In the genomic region with DNA sequence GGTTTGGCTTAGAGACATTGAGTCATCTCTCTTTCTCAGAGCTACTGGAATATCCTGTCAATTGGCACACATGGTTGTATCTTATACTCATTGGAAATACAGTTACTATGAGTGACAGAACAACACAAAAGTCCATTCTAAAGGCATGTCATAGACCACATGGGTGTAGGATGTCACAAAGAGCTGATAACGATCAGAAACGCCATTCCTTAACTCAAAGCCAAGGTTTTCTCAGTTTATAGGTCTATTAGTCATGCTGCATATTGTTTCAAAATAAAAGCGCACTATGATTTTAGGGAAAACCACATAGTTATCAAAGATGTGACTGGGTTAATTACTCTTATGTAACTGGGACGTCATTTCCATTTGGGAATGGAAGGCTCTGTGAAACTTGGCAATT, we compare ENCODE assay signal across 1 cellular context.
TF ChIP-seq lines count a peak whose summit lies in the region.

No MANE protein-coding gene starts in this region.

TF ChIP-seq in HEK293, 187 proteins besides CTCF, POLR2A, EP300 and RAD21 (continued from another document and continues in another):
- TF ChIP-seq GLI4 (tag by site-specific recombination; IDR thresholded peaks at IDR 0.05), result no peak
- no peak for TF ChIP-seq MZF1 (tag by site-specific recombination; IDR thresholded peaks at IDR 0.05; ENCODE audit: borderline replicate concordance)
- TF ChIP-seq, protein P1, sequence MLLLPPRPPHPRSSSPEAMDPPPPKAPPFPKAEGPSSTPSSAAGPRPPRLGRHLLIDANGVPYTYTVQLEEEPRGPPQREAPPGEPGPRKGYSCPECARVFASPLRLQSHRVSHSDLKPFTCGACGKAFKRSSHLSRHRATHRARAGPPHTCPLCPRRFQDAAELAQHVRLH (tag by site-specific recombination; IDR thresholded peaks at IDR 0.05), result no peak
- 0 out of 2 replicates have a peak, but pooled peaks have one; percentile 35 for TF ChIP-seq ZNF558 (tag by site-specific recombination; IDR thresholded peaks at IDR 0.05)
- no peak for TF ChIP-seq ZNF341 (tag by site-specific recombination; IDR thresholded peaks at IDR 0.05; ENCODE audit: low read depth)
- TF ChIP-seq KLF10 (tag by site-specific recombination; IDR thresholded peaks at IDR 0.05), result no peak
- TF ChIP-seq, protein P2, sequence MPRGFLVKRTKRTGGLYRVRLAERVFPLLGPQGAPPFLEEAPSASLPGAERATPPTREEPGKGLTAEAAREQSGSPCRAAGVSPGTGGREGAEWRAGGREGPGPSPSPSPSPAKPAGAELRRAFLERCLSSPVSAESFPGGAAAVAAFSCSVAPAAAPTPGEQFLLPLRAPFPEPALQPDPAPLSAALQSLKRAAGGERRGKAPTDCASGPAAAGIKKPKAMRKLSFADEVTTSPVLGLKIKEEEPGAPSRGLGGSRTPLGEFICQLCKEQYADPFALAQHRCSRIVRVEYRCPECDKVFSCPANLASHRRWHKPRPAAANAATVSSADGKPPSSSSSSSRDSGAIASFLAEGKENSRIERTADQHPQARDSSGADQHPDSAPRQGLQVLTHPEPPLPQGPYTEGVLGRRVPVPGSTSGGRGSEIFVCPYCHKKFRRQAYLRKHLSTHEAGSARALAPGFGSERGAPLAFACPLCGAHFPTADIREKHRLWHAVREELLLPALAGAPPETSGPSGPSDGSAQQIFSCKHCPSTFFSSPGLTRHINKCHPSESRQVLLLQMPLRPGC (tag by site-specific recombination; IDR thresholded peaks at IDR 0.05), result peak; percentile 85
- TF ChIP-seq BCL11A (tag by site-specific recombination; IDR thresholded peaks at IDR 0.05; ENCODE audit: low read depth), result no peak
- TF ChIP-seq ZNF560 (tag by site-specific recombination; IDR thresholded peaks at IDR 0.05; ENCODE audit: borderline replicate concordance), result no peak
- TF ChIP-seq ZNF473 (tag by site-specific recombination; IDR thresholded peaks at IDR 0.05), result no peak
- TF ChIP-seq RBAK (tag by site-specific recombination; IDR thresholded peaks at IDR 0.05), result no peak
- TF ChIP-seq ZNF701 (tag by site-specific recombination; IDR thresholded peaks at IDR 0.05), result no peak
- TF ChIP-seq, protein P3, sequence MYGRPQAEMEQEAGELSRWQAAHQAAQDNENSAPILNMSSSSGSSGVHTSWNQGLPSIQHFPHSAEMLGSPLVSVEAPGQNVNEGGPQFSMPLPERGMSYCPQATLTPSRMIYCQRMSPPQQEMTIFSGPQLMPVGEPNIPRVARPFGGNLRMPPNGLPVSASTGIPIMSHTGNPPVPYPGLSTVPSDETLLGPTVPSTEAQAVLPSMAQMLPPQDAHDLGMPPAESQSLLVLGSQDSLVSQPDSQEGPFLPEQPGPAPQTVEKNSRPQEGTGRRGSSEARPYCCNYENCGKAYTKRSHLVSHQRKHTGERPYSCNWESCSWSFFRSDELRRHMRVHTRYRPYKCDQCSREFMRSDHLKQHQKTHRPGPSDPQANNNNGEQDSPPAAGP (tag by site-specific recombination; IDR thresholded peaks at IDR 0.05), result no peak
- TF ChIP-seq ZFP41 (tag by site-specific recombination; IDR thresholded peaks at IDR 0.05; ENCODE audit: borderline replicate concordance), result no peak
- TF ChIP-seq SP3 (tag by site-specific recombination; IDR thresholded peaks at IDR 0.05), result peak; percentile 33
- TF ChIP-seq ZNF391 (tag by site-specific recombination; IDR thresholded peaks at IDR 0.05; ENCODE audit: borderline replicate concordance, low read depth), result no peak
- TF ChIP-seq ZNF433 (tag by site-specific recombination; IDR thresholded peaks at IDR 0.05; ENCODE audit: low read depth), result no peak
- no peak for TF ChIP-seq YY1 (tag by site-specific recombination; IDR thresholded peaks at IDR 0.05)
- TF ChIP-seq, protein P4, sequence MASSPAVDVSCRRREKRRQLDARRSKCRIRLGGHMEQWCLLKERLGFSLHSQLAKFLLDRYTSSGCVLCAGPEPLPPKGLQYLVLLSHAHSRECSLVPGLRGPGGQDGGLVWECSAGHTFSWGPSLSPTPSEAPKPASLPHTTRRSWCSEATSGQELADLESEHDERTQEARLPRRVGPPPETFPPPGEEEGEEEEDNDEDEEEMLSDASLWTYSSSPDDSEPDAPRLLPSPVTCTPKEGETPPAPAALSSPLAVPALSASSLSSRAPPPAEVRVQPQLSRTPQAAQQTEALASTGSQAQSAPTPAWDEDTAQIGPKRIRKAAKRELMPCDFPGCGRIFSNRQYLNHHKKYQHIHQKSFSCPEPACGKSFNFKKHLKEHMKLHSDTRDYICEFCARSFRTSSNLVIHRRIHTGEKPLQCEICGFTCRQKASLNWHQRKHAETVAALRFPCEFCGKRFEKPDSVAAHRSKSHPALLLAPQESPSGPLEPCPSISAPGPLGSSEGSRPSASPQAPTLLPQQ (tag by site-specific recombination; IDR thresholded peaks at IDR 0.05), result peak; percentile 58; the same call in 1 of the 2 replicates
- TF ChIP-seq ZNF571 (tag by site-specific recombination; IDR thresholded peaks at IDR 0.05), result no peak
- TF ChIP-seq SCRT1 (tag by site-specific recombination; IDR thresholded peaks at IDR 0.05; ENCODE audit: borderline replicate concordance), result no peak
- peak; percentile 60 for TF ChIP-seq ZNF366 (tag by site-specific recombination; conservative IDR thresholded peaks at IDR 0.05)
- no peak for TF ChIP-seq ZNF121 (tag by site-specific recombination; IDR thresholded peaks at IDR 0.05)
- no peak for TF ChIP-seq ZNF670 (tag by site-specific recombination; IDR thresholded peaks at IDR 0.05; ENCODE audit: low read depth)
- no peak for TF ChIP-seq TRIM28 (IDR thresholded peaks at IDR 0.05; ENCODE audit: borderline replicate concordance, low read length)
- TF ChIP-seq ZNF549 (tag by site-specific recombination; IDR thresholded peaks at IDR 0.05), result no peak
- TF ChIP-seq ZNF585B (tag by site-specific recombination; IDR thresholded peaks at IDR 0.05), result no peak
- TF ChIP-seq YY2 (tag by site-specific recombination; IDR thresholded peaks at IDR 0.05), result 0 out of 2 replicates have a peak, but pooled peaks have one; percentile 12
- TF ChIP-seq, protein P5, sequence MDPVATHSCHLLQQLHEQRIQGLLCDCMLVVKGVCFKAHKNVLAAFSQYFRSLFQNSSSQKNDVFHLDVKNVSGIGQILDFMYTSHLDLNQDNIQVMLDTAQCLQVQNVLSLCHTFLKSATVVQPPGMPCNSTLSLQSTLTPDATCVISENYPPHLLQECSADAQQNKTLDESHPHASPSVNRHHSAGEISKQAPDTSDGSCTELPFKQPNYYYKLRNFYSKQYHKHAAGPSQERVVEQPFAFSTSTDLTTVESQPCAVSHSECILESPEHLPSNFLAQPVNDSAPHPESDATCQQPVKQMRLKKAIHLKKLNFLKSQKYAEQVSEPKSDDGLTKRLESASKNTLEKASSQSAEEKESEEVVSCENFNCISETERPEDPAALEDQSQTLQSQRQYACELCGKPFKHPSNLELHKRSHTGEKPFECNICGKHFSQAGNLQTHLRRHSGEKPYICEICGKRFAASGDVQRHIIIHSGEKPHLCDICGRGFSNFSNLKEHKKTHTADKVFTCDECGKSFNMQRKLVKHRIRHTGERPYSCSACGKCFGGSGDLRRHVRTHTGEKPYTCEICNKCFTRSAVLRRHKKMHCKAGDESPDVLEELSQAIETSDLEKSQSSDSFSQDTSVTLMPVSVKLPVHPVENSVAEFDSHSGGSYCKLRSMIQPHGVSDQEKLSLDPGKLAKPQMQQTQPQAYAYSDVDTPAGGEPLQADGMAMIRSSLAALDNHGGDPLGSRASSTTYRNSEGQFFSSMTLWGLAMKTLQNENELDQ (tag by site-specific recombination; IDR thresholded peaks at IDR 0.05; ENCODE audit: low read depth), result no peak
- no peak for TF ChIP-seq ZNF544 (tag by site-specific recombination; IDR thresholded peaks at IDR 0.05)
- TF ChIP-seq, protein P6, sequence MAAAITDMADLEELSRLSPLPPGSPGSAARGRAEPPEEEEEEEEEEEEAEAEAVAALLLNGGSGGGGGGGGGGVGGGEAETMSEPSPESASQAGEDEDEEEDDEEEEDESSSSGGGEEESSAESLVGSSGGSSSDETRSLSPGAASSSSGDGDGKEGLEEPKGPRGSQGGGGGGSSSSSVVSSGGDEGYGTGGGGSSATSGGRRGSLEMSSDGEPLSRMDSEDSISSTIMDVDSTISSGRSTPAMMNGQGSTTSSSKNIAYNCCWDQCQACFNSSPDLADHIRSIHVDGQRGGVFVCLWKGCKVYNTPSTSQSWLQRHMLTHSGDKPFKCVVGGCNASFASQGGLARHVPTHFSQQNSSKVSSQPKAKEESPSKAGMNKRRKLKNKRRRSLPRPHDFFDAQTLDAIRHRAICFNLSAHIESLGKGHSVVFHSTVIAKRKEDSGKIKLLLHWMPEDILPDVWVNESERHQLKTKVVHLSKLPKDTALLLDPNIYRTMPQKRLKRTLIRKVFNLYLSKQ (tag by site-specific recombination; IDR thresholded peaks at IDR 0.05; ENCODE audit: borderline replicate concordance), result no peak
- TF ChIP-seq ZNF623 (tag by site-specific recombination; IDR thresholded peaks at IDR 0.05), result no peak
- TF ChIP-seq ZNF555 (tag by site-specific recombination; conservative IDR thresholded peaks at IDR 0.05), result no peak
- TF ChIP-seq ZNF114 (tag by site-specific recombination; IDR thresholded peaks at IDR 0.05), result no peak
- TF ChIP-seq, protein P7, sequence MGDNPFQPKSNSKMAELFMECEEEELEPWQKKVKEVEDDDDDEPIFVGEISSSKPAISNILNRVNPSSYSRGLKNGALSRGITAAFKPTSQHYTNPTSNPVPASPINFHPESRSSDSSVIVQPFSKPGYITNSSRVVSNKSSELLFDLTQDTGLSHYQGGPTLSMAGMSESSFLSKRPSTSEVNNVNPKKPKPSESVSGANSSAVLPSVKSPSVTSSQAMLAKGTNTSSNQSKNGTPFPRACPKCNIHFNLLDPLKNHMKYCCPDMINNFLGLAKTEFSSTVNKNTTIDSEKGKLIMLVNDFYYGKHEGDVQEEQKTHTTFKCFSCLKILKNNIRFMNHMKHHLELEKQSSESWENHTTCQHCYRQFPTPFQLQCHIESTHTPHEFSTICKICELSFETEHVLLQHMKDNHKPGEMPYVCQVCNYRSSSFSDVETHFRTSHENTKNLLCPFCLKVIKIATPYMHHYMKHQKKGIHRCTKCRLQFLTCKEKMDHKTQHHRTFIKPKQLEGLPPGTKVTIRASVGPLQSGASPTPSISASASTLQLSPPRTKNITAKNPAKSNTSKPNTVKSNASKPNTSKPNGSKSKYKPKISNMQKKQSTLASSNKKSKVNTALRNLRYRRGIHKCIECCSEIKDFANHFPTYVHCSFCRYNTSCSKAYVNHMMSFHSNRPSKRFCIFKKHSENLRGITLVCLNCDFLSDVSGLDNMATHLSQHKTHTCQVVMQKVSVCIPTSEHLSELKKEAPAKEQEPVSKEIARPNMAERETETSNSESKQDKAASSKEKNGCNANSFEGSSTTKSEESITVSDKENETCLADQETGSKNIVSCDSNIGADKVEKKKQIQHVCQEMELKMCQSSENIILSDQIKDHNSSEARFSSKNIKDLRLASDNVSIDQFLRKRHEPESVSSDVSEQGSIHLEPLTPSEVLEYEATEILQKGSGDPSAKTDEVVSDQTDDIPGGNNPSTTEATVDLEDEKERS (tag by site-specific recombination; IDR thresholded peaks at IDR 0.05), result no peak
- TF ChIP-seq ZNF37A (tag by site-specific recombination; IDR thresholded peaks at IDR 0.05), result no peak
- TF ChIP-seq ZNF514 (tag by site-specific recombination; IDR thresholded peaks at IDR 0.05), result no peak
- 0 out of 2 replicates have a peak, but pooled peaks have one; percentile 69 for TF ChIP-seq ZFP37 (tag by site-specific recombination; IDR thresholded peaks at IDR 0.05)
- TF ChIP-seq ZBTB48 (tag by site-specific recombination; IDR thresholded peaks at IDR 0.05), result no peak
- TF ChIP-seq ZEB2 (tag by site-specific recombination; IDR thresholded peaks at IDR 0.05), result no peak
- 0 out of 2 replicates have a peak, but pooled peaks have one; percentile 53 for TF ChIP-seq ZNF350 (tag by site-specific recombination; IDR thresholded peaks at IDR 0.05)
- TF ChIP-seq, protein P8, sequence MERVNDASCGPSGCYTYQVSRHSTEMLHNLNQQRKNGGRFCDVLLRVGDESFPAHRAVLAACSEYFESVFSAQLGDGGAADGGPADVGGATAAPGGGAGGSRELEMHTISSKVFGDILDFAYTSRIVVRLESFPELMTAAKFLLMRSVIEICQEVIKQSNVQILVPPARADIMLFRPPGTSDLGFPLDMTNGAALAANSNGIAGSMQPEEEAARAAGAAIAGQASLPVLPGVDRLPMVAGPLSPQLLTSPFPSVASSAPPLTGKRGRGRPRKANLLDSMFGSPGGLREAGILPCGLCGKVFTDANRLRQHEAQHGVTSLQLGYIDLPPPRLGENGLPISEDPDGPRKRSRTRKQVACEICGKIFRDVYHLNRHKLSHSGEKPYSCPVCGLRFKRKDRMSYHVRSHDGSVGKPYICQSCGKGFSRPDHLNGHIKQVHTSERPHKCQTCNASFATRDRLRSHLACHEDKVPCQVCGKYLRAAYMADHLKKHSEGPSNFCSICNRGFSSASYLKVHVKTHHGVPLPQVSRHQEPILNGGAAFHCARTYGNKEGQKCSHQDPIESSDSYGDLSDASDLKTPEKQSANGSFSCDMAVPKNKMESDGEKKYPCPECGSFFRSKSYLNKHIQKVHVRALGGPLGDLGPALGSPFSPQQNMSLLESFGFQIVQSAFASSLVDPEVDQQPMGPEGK (tag by site-specific recombination; IDR thresholded peaks at IDR 0.05), result no peak
- no peak for TF ChIP-seq ZNF561 (tag by site-specific recombination; IDR thresholded peaks at IDR 0.05; ENCODE audit: borderline replicate concordance)
- no peak for TF ChIP-seq GLIS2 (tag by site-specific recombination; IDR thresholded peaks at IDR 0.05)
- no peak for TF ChIP-seq HOXA7 (CRISPR knock-in tag; IDR thresholded peaks at IDR 0.05; ENCODE audit: borderline replicate concordance)
- TF ChIP-seq ZNF23 (tag by site-specific recombination; IDR thresholded peaks at IDR 0.05; ENCODE audit: borderline replicate concordance), result no peak
- TF ChIP-seq, protein P9, sequence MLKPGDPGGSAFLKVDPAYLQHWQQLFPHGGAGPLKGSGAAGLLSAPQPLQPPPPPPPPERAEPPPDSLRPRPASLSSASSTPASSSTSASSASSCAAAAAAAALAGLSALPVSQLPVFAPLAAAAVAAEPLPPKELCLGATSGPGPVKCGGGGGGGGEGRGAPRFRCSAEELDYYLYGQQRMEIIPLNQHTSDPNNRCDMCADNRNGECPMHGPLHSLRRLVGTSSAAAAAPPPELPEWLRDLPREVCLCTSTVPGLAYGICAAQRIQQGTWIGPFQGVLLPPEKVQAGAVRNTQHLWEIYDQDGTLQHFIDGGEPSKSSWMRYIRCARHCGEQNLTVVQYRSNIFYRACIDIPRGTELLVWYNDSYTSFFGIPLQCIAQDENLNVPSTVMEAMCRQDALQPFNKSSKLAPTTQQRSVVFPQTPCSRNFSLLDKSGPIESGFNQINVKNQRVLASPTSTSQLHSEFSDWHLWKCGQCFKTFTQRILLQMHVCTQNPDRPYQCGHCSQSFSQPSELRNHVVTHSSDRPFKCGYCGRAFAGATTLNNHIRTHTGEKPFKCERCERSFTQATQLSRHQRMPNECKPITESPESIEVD (tag by site-specific recombination; IDR thresholded peaks at IDR 0.05), result peak; percentile 76
- peak; percentile 72 for TF ChIP-seq SP7 (tag by site-specific recombination; IDR thresholded peaks at IDR 0.05)
- no peak for TF ChIP-seq ZNF792 (tag by site-specific recombination; IDR thresholded peaks at IDR 0.05)
- TF ChIP-seq ZNF677 (tag by site-specific recombination; IDR thresholded peaks at IDR 0.05), result no peak
- no peak for TF ChIP-seq ZNF202 (tag by site-specific recombination; IDR thresholded peaks at IDR 0.05; ENCODE audit: borderline replicate concordance)
- no peak for TF ChIP-seq ZNF169 (tag by site-specific recombination; IDR thresholded peaks at IDR 0.05)
- no peak for TF ChIP-seq ZNF19 (tag by site-specific recombination; IDR thresholded peaks at IDR 0.05; ENCODE audit: low read depth)
- no peak for TF ChIP-seq ZNF214 (tag by site-specific recombination; IDR thresholded peaks at IDR 0.05; ENCODE audit: borderline replicate concordance)
- no peak for TF ChIP-seq ZBTB17 (tag by site-specific recombination; IDR thresholded peaks at IDR 0.05)
